In genomic region chr18:27861539-27861938, GRCh38 we compare ENCODE assay signal across 15 cellular contexts.
DNase-seq lines count a peak whose midpoint lies in the region; ATAC-seq lines count a peak whose summit lies in the region.
"Had no signal": no experiment of that assay in that cellular context is flagged by ENCODE, and none has a peak within 500 bp of the region (broad histone marks: within the 10 kb centered on the region; RNA-seq: fewer than 3 reads in every experiment).

No MANE protein-coding gene starts in this region.

- H3K27ac Mint-ChIP-seq in naive thymus-derived CD8-positive, alpha-beta T cell, result no peak overlapping the region
- H3K27ac Mint-ChIP-seq: stimulated activated naive B cell treated with anti-CD40 and anti-IgM and Interleukin-4, amounts not matched to agents 10 μg/mL and 1 μg/mL and 100 μg/mL, for 72 hours had no signal

- no peak for ATAC-seq in HG02642 (IDR thresholded peaks at IDR 0.05; ENCODE audit: poor library complexity, unreplicated experiment)
- ATAC-seq in naive thymus-derived CD8-positive, alpha-beta T cell, result no peak
- ATAC-seq: left lung; stimulated activated naive B cell treated with anti-CD40 and anti-IgM and Interleukin-4, amounts not matched to agents 10 μg/mL and 1 μg/mL and 100 μg/mL, for 72 hours had no signal

- H3K4me3 Mint-ChIP-seq in naive thymus-derived CD8-positive, alpha-beta T cell, result no peak overlapping the region
- H3K4me3 Mint-ChIP-seq: nephron; stimulated activated naive B cell treated with anti-CD40 and anti-IgM and Interleukin-4, amounts not matched to agents 10 μg/mL and 1 μg/mL and 100 μg/mL, for 72 hours had no signal

- POLR2A ChIA-PET in naive thymus-derived CD8-positive, alpha-beta T cell (lab: Charles Lee), result no interaction called here

- no peaks in the 10 kb centered on the region for H3K27me3 Mint-ChIP-seq in naive thymus-derived CD8-positive, alpha-beta T cell
- H3K27me3 Mint-ChIP-seq: stimulated activated naive B cell treated with anti-CD40 and anti-IgM and Interleukin-4, amounts not matched to agents 10 μg/mL and 1 μg/mL and 100 μg/mL, for 72 hours had no signal

- DNase-seq in DMS153 (lab: John Stamatoyannopoulos, UW) (peak; percentile 74), NCI-H1694 (lab: John Stamatoyannopoulos, UW) (peak; percentile 90), NCI-H510A (lab: John Stamatoyannopoulos, UW) (peak; percentile 80), fibroblast of gingiva (ENCODE audit: low read depth) (peak; percentile 25), SW480 (ENCODE audit: low spot score) (no peak), putamen (ENCODE audit: low spot score) (no peak)
- no peak for DNase-seq in naive thymus-derived CD8-positive, alpha-beta T cell
- DNase-seq: activated CD8-positive, alpha-beta memory T cell treated with anti-CD3 and anti-CD28 coated beads for 24 hours; activated gamma-delta T cell treated with Interleukin-2 at 50 U/mL for 16 hours; left lung; SIG-M5; sigmoid colon; stimulated activated naive B cell treated with anti-CD40 and anti-IgM and Interleukin-4, amounts not matched to agents 10 μg/mL and 1 μg/mL and 100 μg/mL, for 72 hours had no signal

- no peaks in the 10 kb centered on the region for H3K4me1 Mint-ChIP-seq in naive thymus-derived CD8-positive, alpha-beta T cell
- H3K4me1 Mint-ChIP-seq: stimulated activated naive B cell treated with anti-CD40 and anti-IgM and Interleukin-4, amounts not matched to agents 10 μg/mL and 1 μg/mL and 100 μg/mL, for 72 hours had no signal

- no peaks in the 10 kb centered on the region for H3K36me3 Mint-ChIP-seq in naive thymus-derived CD8-positive, alpha-beta T cell
- H3K36me3 Mint-ChIP-seq: stimulated activated naive B cell treated with anti-CD40 and anti-IgM and Interleukin-4, amounts not matched to agents 10 μg/mL and 1 μg/mL and 100 μg/mL, for 72 hours had no signal

- peaks cover 0 to 3% (median 0%) of the 10 kb centered on the region in 9 donors for H3K9me3 Mint-ChIP-seq in naive thymus-derived CD8-positive, alpha-beta T cell
- H3K9me3 Mint-ChIP-seq: nephron; stimulated activated naive B cell treated with anti-CD40 and anti-IgM and Interleukin-4, amounts not matched to agents 10 μg/mL and 1 μg/mL and 100 μg/mL, for 72 hours had no signal

Comparison
In these comparisons a context has a peak if more than half of its experiments do, and no peak if none do; other contexts are left out.
1. DNase-seq: peak in DMS153 (single experiment), NCI-H1694 (single experiment), NCI-H510A (single experiment) and fibroblast of gingiva (single experiment); none in SW480 (single experiment), putamen (single experiment) and naive thymus-derived CD8-positive, alpha-beta T cell (0 of 10).